In the genomic region with DNA sequence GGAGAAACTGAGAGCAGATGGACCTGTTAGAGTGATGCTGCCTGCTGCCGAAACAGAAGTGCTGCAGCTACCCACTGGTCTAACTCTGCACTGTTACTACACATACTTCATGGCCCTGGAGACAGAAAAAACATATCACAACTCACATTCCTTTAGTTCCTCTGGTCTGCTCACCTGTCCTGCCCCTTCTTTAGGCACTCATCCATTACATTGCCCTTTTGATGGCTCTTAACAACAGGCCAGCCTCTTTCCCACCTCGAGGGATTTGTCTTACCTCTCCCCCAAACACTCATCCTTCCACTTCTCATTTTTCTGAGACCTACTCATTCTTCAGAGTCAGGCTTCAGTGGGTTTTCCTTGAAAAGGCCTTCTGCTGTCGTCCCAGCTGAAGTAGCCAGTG, we compare ENCODE assay signal across 23 cellular contexts. TPM values are rescaled to one million over a fixed set of nuclear protein-coding genes. Genes with fewer than 3 reads are reported as not detected.
"Had no signal": no experiment of that assay in that cellular context is flagged by ENCODE, and none has a peak within 500 bp of the region (broad histone marks: within the 10 kb centered on the region; RNA-seq: fewer than 3 reads in every experiment).

No MANE protein-coding gene starts in this region.

- DNase-seq: activated B cell treated with CpG ODN at 0.5 μM for 24 hours; activated CD8-positive, alpha-beta memory T cell treated with anti-CD3 and anti-CD28 coated beads, Interleukin-2, amount 10 ng/mL, durations not matched to agents 7 days and 5 days; activated CD8-positive, alpha-beta T cell treated with anti-CD3 and anti-CD28 coated beads, Interleukin-2, amount 10 ng/mL, durations not matched to agents 7 days and 5 days; activated naive CD8-positive, alpha-beta T cell treated with anti-CD3 and anti-CD28 coated beads, Interleukin-2, amount 50 U/mL, for 24 hours; activated T-cell treated with anti-CD3 and anti-CD28 coated beads, Interleukin-2, amount 50 U/mL, for 48 hours; amygdala; caudate nucleus; cortex of kidney; islet precursor cell; mesendoderm; mucosa of descending colon; posterior cingulate gyrus; right lobe of liver; stimulated activated CD4-positive, alpha-beta T cell treated with anti-CD3 and anti-CD28 coated beads, Interleukin-2, amount 100 ng/mL, for 48 hours; T-helper 17 cell; T1000 had no signal

- H3K4me1 ChIP-seq: gastroesophageal sphincter, right lobe of liver, vagina had no signal

- H3K4me3 ChIP-seq: gastroesophageal sphincter, hepatocyte, lung, mucosa of descending colon, right lobe of liver, thoracic aorta, vagina had no signal

- H3K27me3 ChIP-seq: gastroesophageal sphincter, hepatocyte, right lobe of liver, vagina had no signal

- H3K9me3 ChIP-seq: gastroesophageal sphincter, mucosa of descending colon, right lobe of liver, thoracic aorta, vagina had no signal

- H3K36me3 ChIP-seq: gastroesophageal sphincter, right lobe of liver, thoracic aorta, vagina had no signal

- H3K27ac ChIP-seq: gastroesophageal sphincter, hepatocyte, right lobe of liver, thoracic aorta, vagina had no signal

- ATAC-seq: activated CD8-positive, alpha-beta memory T cell treated with anti-CD3 and anti-CD28 coated beads, Interleukin-2, amount 10 ng/mL, durations not matched to agents 7 days and 5 days; activated CD8-positive, alpha-beta T cell treated with anti-CD3 and anti-CD28 coated beads, Interleukin-2, amount 10 ng/mL, durations not matched to agents 7 days and 5 days; activated naive CD8-positive, alpha-beta T cell treated with anti-CD3 and anti-CD28 coated beads, Interleukin-2, amount 50 U/mL, for 24 hours; gastroesophageal sphincter; mucosa of descending colon; natural killer cell treated with Interleukin-12 subunit alpha and Interleukin-12 subunit beta and Interleukin-15 and Interleukin-18, amount 100 ng/mL, for 72 hours; right lobe of liver; T-helper 17 cell had no signal

RNA-seq across cellular contexts. Expression of a gene that starts 49.2 kb away (rescaled TPM):
- total RNA-seq: activated B cell treated with CpG ODN at 0.5 μM for 24 hours; activated T-helper 2 cell treated with anti-CD3 and anti-CD28 coated beads, Interferon-gamma antibody, Interleukin-2, Interleukin-4, amounts not matched to agents 10 μg/mL and 5 μg/mL and 100 μg/mL, durations not matched to agents 14 hours and 24 hours and 36 hours; natural killer cell treated with Interleukin-12 subunit alpha and Interleukin-12 subunit beta and Interleukin-15 and Interleukin-18, amount 100 ng/mL, for 72 hours; T-helper 17 cell had no signal
